ENCODE assay signal across 1 cellular context in the genomic region with DNA sequence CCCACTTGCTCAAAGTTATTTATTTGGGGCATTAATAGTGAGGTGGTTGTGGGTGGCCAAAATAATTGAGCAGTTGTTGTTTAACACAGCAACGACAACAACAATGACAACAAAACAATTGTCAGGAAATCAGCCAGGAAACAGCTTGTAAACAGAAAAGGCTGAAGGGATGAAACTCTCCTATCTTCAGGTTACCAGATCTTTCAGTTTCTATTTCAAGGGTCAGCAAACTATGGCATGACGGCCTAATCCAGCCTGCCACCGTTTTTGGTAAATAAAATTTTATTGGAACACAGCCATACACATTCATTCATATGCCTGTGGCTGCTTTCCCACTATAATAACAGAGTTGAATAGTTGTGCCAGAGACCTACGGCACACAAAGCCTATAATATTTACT.
TF ChIP-seq lines count a peak whose summit lies in the region.

No MANE protein-coding gene starts in this region.

TF ChIP-seq in GM23338, 12 proteins besides CTCF, POLR2A, EP300 and RAD21 (continued from another document):
- TF ChIP-seq ZNF462 (CRISPR knock-in tag; IDR thresholded peaks at IDR 0.05) (no peak), NANOG (IDR thresholded peaks at IDR 0.05; ENCODE audit: borderline replicate concordance) (no peak), JUNB (IDR thresholded peaks at IDR 0.05; ENCODE audit: unreplicated experiment) (no peak), STAT1 (IDR thresholded peaks at IDR 0.05; ENCODE audit: unreplicated experiment) (no peak), CREB1 (CRISPR knock-in tag; IDR thresholded peaks at IDR 0.05; ENCODE audit: low read depth) (no peak), ZNF114 (CRISPR knock-in tag; IDR thresholded peaks at IDR 0.05) (no peak), EZH2phosphoT487 (IDR thresholded peaks at IDR 0.05; ENCODE audit: unreplicated experiment) (no peak), ETS1 (IDR thresholded peaks at IDR 0.05) (no peak), POLR2AphosphoS5 (IDR thresholded peaks at IDR 0.05; ENCODE audit: low read depth) (no peak)
- TF ChIP-seq, protein P1, sequence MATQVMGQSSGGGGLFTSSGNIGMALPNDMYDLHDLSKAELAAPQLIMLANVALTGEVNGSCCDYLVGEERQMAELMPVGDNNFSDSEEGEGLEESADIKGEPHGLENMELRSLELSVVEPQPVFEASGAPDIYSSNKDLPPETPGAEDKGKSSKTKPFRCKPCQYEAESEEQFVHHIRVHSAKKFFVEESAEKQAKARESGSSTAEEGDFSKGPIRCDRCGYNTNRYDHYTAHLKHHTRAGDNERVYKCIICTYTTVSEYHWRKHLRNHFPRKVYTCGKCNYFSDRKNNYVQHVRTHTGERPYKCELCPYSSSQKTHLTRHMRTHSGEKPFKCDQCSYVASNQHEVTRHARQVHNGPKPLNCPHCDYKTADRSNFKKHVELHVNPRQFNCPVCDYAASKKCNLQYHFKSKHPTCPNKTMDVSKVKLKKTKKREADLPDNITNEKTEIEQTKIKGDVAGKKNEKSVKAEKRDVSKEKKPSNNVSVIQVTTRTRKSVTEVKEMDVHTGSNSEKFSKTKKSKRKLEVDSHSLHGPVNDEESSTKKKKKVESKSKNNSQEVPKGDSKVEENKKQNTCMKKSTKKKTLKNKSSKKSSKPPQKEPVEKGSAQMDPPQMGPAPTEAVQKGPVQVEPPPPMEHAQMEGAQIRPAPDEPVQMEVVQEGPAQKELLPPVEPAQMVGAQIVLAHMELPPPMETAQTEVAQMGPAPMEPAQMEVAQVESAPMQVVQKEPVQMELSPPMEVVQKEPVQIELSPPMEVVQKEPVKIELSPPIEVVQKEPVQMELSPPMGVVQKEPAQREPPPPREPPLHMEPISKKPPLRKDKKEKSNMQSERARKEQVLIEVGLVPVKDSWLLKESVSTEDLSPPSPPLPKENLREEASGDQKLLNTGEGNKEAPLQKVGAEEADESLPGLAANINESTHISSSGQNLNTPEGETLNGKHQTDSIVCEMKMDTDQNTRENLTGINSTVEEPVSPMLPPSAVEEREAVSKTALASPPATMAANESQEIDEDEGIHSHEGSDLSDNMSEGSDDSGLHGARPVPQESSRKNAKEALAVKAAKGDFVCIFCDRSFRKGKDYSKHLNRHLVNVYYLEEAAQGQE (IDR thresholded peaks at IDR 0.05; ENCODE audit: unreplicated experiment): no peak
